In genomic region chr16:74989864-74990263, GRCh38 we compare ENCODE assay signal across 1 cellular context. TPM values are rescaled to one million over a fixed set of nuclear protein-coding genes. Genes with fewer than 3 reads are reported as not detected.
"Had no signal": no experiment of that assay in that cellular context is flagged by ENCODE, and none has a peak within 500 bp of the region (broad histone marks: within the 10 kb centered on the region; RNA-seq: fewer than 3 reads in every experiment).

No MANE protein-coding gene starts in this region.

RNA-seq across cellular contexts. Expression of gene ZNRF1, which starts 9.0 kb away (rescaled TPM):
- polyA plus RNA-seq: IgD-negative memory B cell had no signal
